10 cellular contexts compared by ENCODE assay signal in the genomic region with DNA sequence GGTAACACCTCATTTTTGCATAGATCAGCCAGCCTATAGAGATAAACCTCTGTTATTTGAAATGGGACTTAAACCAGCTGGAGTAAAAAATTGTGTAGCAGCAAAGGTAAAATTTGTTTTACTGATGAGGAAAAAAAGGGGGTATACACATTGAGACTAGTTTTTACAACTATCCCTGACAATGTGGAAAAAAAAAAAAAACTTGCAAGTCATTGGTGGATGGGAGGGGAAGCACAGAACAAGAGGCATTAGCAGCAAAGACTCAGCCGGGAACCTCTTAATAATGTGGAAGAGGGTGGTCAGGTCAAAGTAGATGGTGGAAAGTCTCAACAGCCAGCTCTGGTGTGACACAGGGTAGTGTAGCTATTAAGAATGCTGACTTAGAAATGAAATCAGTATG.
"Had no signal": no experiment of that assay in that cellular context is flagged by ENCODE, and none has a peak within 500 bp of the region (broad histone marks: within the 10 kb centered on the region; RNA-seq: fewer than 3 reads in every experiment).

No MANE protein-coding gene starts in this region.

- H3K4me1 ChIP-seq: HAP-1 had no signal

- H3K4me1 Mint-ChIP-seq: GM23338 had no signal

- FAIRE-seq: H1, H54, HTR-8/SVneo had no signal

- H3K4me3 ChIP-seq: GM23338, HAP-1 had no signal

- H3K9me3 Mint-ChIP-seq: GM23338, HFFc6 had no signal

- DNase-seq: HFFc6, IMR-90, KBM-7 had no signal

- H3K9ac ChIP-seq: KMS-11 had no signal

- H3K27ac Mint-ChIP-seq: GM23338, HFFc6 had no signal

- ATAC-seq: GM23338, HCT116 had no signal

- H3K4me2 ChIP-seq: GM23338 had no signal

- H3K4me3 Mint-ChIP-seq: GM23338, HFFc6 had no signal

- H3K9me3 ChIP-seq: HAP-1 had no signal

- H2AFZ ChIP-seq: GM23338 had no signal
